22 cellular contexts compared by ENCODE assay signal in genomic region chr17:59476413-59476812, GRCh38.
DNase-seq lines count a peak whose midpoint lies in the region; ATAC-seq, FAIRE-seq and TF ChIP-seq lines count a peak whose summit lies in the region.
"Had no signal": no experiment of that assay in that cellular context is flagged by ENCODE, and none has a peak within 500 bp of the region (broad histone marks: within the 10 kb centered on the region; RNA-seq: fewer than 3 reads in every experiment).

No MANE protein-coding gene starts in this region.

- H3K9me3 ChIP-seq in K562 (replicated peaks; ENCODE audit: control insufficient read depth, insufficient read depth, low read depth, low read length) = no peaks in the 10 kb centered on the region
- H3K9me3 ChIP-seq in adrenal gland (replicated peaks in 1 of 3) = no peaks in the 10 kb centered on the region
- H3K9me3 ChIP-seq: BE2C had no signal

- no peak overlapping the region for H3K9ac ChIP-seq in K562 (ENCODE audit: insufficient read depth in 1 of 2, low read depth in 2 of 2, low read length in 2 of 2)
- H3K9ac ChIP-seq: GM23248 had no signal

- H3K4me3 ChIP-seq in K562 (no peak overlapping the region), adrenal gland (no peak overlapping the region)
- H3K4me3 ChIP-seq: GM12878, GM23248 had no signal

- WGBS in K562 (ENCODE audit: insufficient coverage, low coverage, missing lambda C conversion rate) = 6% methylated on average over 5 of the region's 5 CpGs
- 86 to 95% (median 88%) methylated on average over 5 of the region's 5 CpGs for WGBS in adrenal gland, 4 donors

- CTCF ChIA-PET in K562 (lab: Yijun Ruan, JAX; ENCODE audit: low intra/inter-chr PET ratio) = interaction anchor here (0.7 kb wide), 1 partner anchor 37 kb away, joined by 3 read pairs; no protein-coding TSS in a partner anchor

- TF ChIP-seq CTCF in K562 (IDR thresholded peaks at IDR 0.05 in 2 of 3, conservative IDR thresholded peaks at IDR 0.05 in 1 of 3; ENCODE audit: insufficient read depth in 2 of 3, low read depth in 1 of 3, low read length in 3 of 3) (no peak), adrenal gland (IDR thresholded peaks at IDR 0.05) (no peak)

- intact Hi-C loops in K562 (cut with micrococcal nuclease) (no loop called here), posterior vena cava (cut with DNase I) (no loop called here), adrenal gland (cut with DNase I) (no loop called here)

- no peaks in the 10 kb centered on the region for H3K79me2 ChIP-seq in K562 (ENCODE audit: control insufficient read depth, insufficient read depth, low read length)

- H3K4me1 ChIP-seq in K562 (replicated peaks in 1 of 2; ENCODE audit: control insufficient read depth in 2 of 2, insufficient read depth in 2 of 2, low read length in 2 of 2) (no peaks in the 10 kb centered on the region; a peak in 1 of 5 replicates), adrenal gland (replicated peaks in 1 of 2) (no peaks in the 10 kb centered on the region)
- H3K4me1 ChIP-seq: BE2C had no signal

- TF ChIP-seq RAD21 in K562 (CRISPR knock-in tag; conservative IDR thresholded peaks at IDR 0.05 in 1 of 2, IDR thresholded peaks at IDR 0.05 in 1 of 2) = no peak

- no TSS peak for BruUV-seq in K562 (replicated peaks; lab: Mats Ljungman, UMichigan)

- peaks cover 4 to 22% of the 10 kb centered on the region in 2 experiments for H3K27me3 ChIP-seq in K562 (ENCODE audit: control insufficient read depth in 2 of 2, insufficient read depth in 2 of 2, low read length in 2 of 2)
- H3K27me3 ChIP-seq in adrenal gland = no peaks in the 10 kb centered on the region
- H3K27me3 ChIP-seq: BE2C had no signal

- in situ Hi-C loops in K562 (cut with MboI) = no loop called here

- TF ChIP-seq POLR2A in K562 (conservative IDR thresholded peaks at IDR 0.05) = no peak
- TF ChIP-seq POLR2A in adrenal gland (IDR thresholded peaks at IDR 0.05) = no peak

- H4K20me1 ChIP-seq in K562 (replicated peaks; ENCODE audit: control insufficient read depth, insufficient read depth, low read length) = no peaks in the 10 kb centered on the region

- no peak overlapping the region for H3K4me2 ChIP-seq in K562 (ENCODE audit: insufficient read depth, low read length)

- DNase-seq in HTR-8/SVneo (ENCODE audit: insufficient read length, low spot score) = no peak
- no peak for DNase-seq in K562 (ENCODE audit: extremely low read depth in 1 of 4, low spot score in 3 of 4)
- DNase-seq in posterior vena cava (ENCODE audit: low spot score) = peak; percentile 29
- DNase-seq in globus pallidus (ENCODE audit: low spot score) = no peak
- no peak for DNase-seq in adrenal gland
- DNase-seq: ACHN; BE2C; C1 segment of cervical spinal cord; CD4-positive, CD25-positive, alpha-beta regulatory T cell; CD8-positive, alpha-beta memory T cell; COR-L47; DMS 273 treated with DMSO at 0.1 percent for 48 hours; DMS53; DND-41; EL; GM23248; H7; HFFc6 had no signal

- POLR2A ChIA-PET in K562 (lab: Yijun Ruan, JAX) = interaction anchor here (0.7 kb wide), 1 partner anchor 106 kb away, joined by 3 read pairs; no protein-coding TSS in a partner anchor

- H3K36me3 ChIP-seq in K562 (ENCODE audit: control insufficient read depth, insufficient read depth, low read length) (no peaks in the 10 kb centered on the region), adrenal gland (replicated peaks in 1 of 2) (no peaks in the 10 kb centered on the region)
- H3K36me3 ChIP-seq: BE2C had no signal

- H3K27ac ChIP-seq in K562 (ENCODE audit: extremely low read depth, low read depth, low read length) = no peak overlapping the region
- H3K27ac ChIP-seq in adrenal gland = no peak overlapping the region
- H3K27ac ChIP-seq: GM23248 had no signal

- H3K9me1 ChIP-seq in K562 (ENCODE audit: control insufficient read depth, insufficient read depth, low read length) = no peaks in the 10 kb centered on the region

- TF ChIP-seq EP300 in K562 (IDR thresholded peaks at IDR 0.05; ENCODE audit: low read length) = no peak

- no peak for ATAC-seq in K562
- ATAC-seq in HG02970 (IDR thresholded peaks at IDR 0.05; ENCODE audit: low FRiP score, unreplicated experiment) = no peak
- ATAC-seq: GM12878, HCT116 had no signal

- peak; percentile 52 for FAIRE-seq in HTR-8/SVneo (lab: Jason Lieb, UNC)
- FAIRE-seq in K562 (lab: Jason Lieb, UNC) = no peak
- FAIRE-seq: A204.1, GM12878 had no signal

- 0 out of 2 replicates have a peak overlapping the region, but pooled peaks have one; percentile 34 for H2AFZ ChIP-seq in K562 (ENCODE audit: low read depth, low read length)
- H2AFZ ChIP-seq: GM23248 had no signal

TF ChIP-seq in K562, 482 proteins besides CTCF, POLR2A, EP300 and RAD21:
- no peak for TF ChIP-seq U2AF1 (optimal IDR thresholded peaks at IDR 0.05; ENCODE audit: low read depth, low read length)
- TF ChIP-seq ZNF436 (CRISPR knock-in tag; IDR thresholded peaks at IDR 0.05) = no peak
- TF ChIP-seq FOXO4 (CRISPR knock-in tag; IDR thresholded peaks at IDR 0.05) = no peak
- no peak for TF ChIP-seq GABPB1 (CRISPR knock-in tag; IDR thresholded peaks at IDR 0.05)
- TF ChIP-seq CHD2 (IDR thresholded peaks at IDR 0.05; ENCODE audit: low read depth, low read length) = no peak
- no peak for TF ChIP-seq RBM22 (IDR thresholded peaks at IDR 0.05; ENCODE audit: low read depth, low read length, poor library complexity, severe bottlenecking)
- TF ChIP-seq POLR2G (IDR thresholded peaks at IDR 0.05; ENCODE audit: low read depth, low read length) = no peak
- no peak for TF ChIP-seq EGR1 (conservative IDR thresholded peaks at IDR 0.05)
- TF ChIP-seq DIDO1 (tag; IDR thresholded peaks at IDR 0.05; ENCODE audit: low read depth) = no peak
- TF ChIP-seq, protein P1, sequence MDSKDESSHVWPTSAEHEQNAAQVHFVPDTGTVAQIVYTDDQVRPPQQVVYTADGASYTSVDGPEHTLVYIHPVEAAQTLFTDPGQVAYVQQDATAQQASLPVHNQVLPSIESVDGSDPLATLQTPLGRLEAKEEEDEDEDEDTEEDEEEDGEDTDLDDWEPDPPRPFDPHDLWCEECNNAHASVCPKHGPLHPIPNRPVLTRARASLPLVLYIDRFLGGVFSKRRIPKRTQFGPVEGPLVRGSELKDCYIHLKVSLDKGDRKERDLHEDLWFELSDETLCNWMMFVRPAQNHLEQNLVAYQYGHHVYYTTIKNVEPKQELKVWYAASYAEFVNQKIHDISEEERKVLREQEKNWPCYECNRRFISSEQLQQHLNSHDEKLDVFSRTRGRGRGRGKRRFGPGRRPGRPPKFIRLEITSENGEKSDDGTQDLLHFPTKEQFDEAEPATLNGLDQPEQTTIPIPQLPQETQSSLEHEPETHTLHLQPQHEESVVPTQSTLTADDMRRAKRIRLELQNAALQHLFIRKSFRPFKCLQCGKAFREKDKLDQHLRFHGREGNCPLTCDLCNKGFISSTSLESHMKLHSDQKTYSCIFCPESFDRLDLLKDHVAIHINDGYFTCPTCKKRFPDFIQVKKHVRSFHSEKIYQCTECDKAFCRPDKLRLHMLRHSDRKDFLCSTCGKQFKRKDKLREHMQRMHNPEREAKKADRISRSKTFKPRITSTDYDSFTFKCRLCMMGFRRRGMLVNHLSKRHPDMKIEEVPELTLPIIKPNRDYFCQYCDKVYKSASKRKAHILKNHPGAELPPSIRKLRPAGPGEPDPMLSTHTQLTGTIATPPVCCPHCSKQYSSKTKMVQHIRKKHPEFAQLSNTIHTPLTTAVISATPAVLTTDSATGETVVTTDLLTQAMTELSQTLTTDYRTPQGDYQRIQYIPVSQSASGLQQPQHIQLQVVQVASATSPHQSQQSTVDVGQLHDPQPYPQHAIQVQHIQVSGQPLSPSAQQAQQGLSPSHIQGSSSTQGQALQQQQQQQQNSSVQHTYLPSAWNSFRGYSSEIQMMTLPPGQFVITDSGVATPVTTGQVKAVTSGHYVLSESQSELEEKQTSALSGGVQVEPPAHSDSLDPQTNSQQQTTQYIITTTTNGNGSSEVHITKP (IDR thresholded peaks at IDR 0.05; ENCODE audit: partially characterized antibody) = no peak
- no peak for TF ChIP-seq XRCC5 (IDR thresholded peaks at IDR 0.05; ENCODE audit: low read depth, low read length)
- no peak for TF ChIP-seq ZKSCAN3 (CRISPR knock-in tag; IDR thresholded peaks at IDR 0.05)
